Comparison of ENCODE assay signal across 33 cellular contexts in genomic region chr10:28403090-28403489, GRCh38.
DNase-seq lines count a peak whose midpoint lies in the region; ATAC-seq, FAIRE-seq and TF ChIP-seq lines count a peak whose summit lies in the region.
"Had no signal": no experiment of that assay in that cellular context is flagged by ENCODE, and none has a peak within 500 bp of the region (broad histone marks: within the 10 kb centered on the region; RNA-seq: fewer than 3 reads in every experiment).

No MANE protein-coding gene starts in this region.

- H3K4me3 ChIP-seq in GM12878 (no peak overlapping the region), neural progenitor cell (no peak overlapping the region), stomach (no peak overlapping the region)
- H3K4me3 ChIP-seq: gastroesophageal sphincter, PC-9, smooth muscle cell, tibial artery had no signal

- H3K9ac ChIP-seq in GM12878 (ENCODE audit: control insufficient read depth, insufficient read depth, low read length): no peak overlapping the region
- no peak overlapping the region for H3K9ac ChIP-seq in neural progenitor cell
- H3K9ac ChIP-seq: KMS-11 had no signal

- H3K27ac Mint-ChIP-seq in neural progenitor cell: no peak overlapping the region
- H3K27ac Mint-ChIP-seq in T-helper 2 cell treated with Interferon-gamma antibody and Interleukin-4, amounts not matched to agents 5 μg/mL and 100 μg/mL, for 36 hours: no peak overlapping the region
- H3K27ac Mint-ChIP-seq: activated CD8-positive, alpha-beta T cell treated with anti-CD3 and anti-CD28 coated beads for 36 hours; activated naive CD4-positive, alpha-beta T cell treated with anti-CD3 and anti-CD28 coated beads, Interleukin-2, amount 10 ng/mL, durations not matched to agents 7 days and 5 days; activated T-helper 1 cell treated with anti-CD3 and anti-CD28 coated beads, Interleukin-12 subunit alpha, Interleukin-12 subunit beta, Interleukin-2, Interleukin-4 antibody, amounts not matched to agents 30 ng/mL and 10 ng/mL and 1 ng/mL, durations not matched to agents 14 hours and 24 hours and 36 hours; stimulated activated naive CD8-positive, alpha-beta T cell treated with anti-CD3 and anti-CD28 coated beads, Interleukin-15, amount 100 ng/mL, for 72 hours; T-helper 17 cell had no signal

- TF ChIP-seq RAD21 in GM12878 (IDR thresholded peaks at IDR 0.05; ENCODE audit: insufficient read depth, low read depth, low read length): no peak

- SMC1A ChIA-PET in GM12878 (lab: Charles Lee; ENCODE audit: uncharacterized antibody, unreplicated experiment): interaction anchor here (1.3 to 1.6 kb wide), 2 partner anchors 8 to 9 kb away, joined by 3 to 6 read pairs; no protein-coding TSS in a partner anchor

- no peak for TF ChIP-seq CTCF in GM12878 (IDR thresholded peaks at IDR 0.05 in 2 of 3, conservative IDR thresholded peaks at IDR 0.05 in 1 of 3; ENCODE audit: control insufficient read depth in 2 of 3, extremely low read depth in 1 of 3, insufficient read depth in 1 of 3, low read depth in 3 of 3, low read length in 3 of 3)
- no peak for TF ChIP-seq CTCF in neural progenitor cell (IDR thresholded peaks at IDR 0.05)
- no peak for TF ChIP-seq CTCF in stomach (IDR thresholded peaks at IDR 0.05)
- no peak for TF ChIP-seq CTCF in D721Med (IDR thresholded peaks at IDR 0.05; ENCODE audit: insufficient read depth, missing control alignments)

- intact Hi-C loops in GM12878 (cut with micrococcal nuclease; ENCODE audit: unreplicated experiment) (no loop called here), stomach (cut with DNase I; ENCODE audit: low total_unique reads) (no loop called here)

- H3K79me2 ChIP-seq in GM12878 (ENCODE audit: control insufficient read depth, insufficient read depth, low read length) (no peaks in the 10 kb centered on the region), neural progenitor cell (ENCODE audit: low read depth) (no peaks in the 10 kb centered on the region)

- TF ChIP-seq EP300 in GM12878 (IDR thresholded peaks at IDR 0.05; ENCODE audit: borderline replicate concordance in 1 of 2, control insufficient read depth in 1 of 2, low read depth in 2 of 2, low read length in 2 of 2) (no peak), stomach (IDR thresholded peaks at IDR 0.05) (no peak)

- H3K27me3 ChIP-seq in GM12878 (replicated peaks in 1 of 2; ENCODE audit: control insufficient read depth in 2 of 2, insufficient read depth in 2 of 2, low read length in 1 of 2) (no peaks in the 10 kb centered on the region; a peak in 1 of 4 replicates), neural progenitor cell (no peaks in the 10 kb centered on the region), stomach (no peaks in the 10 kb centered on the region)
- H3K27me3 ChIP-seq: gastroesophageal sphincter, tibial artery had no signal

- ATAC-seq in HG02610 (IDR thresholded peaks at IDR 0.05; ENCODE audit: unreplicated experiment): peak; percentile 19
- ATAC-seq in GM12878: no peak; the same call in 2 of the 3 replicates
- ATAC-seq: activated CD8-positive, alpha-beta T cell treated with anti-CD3 and anti-CD28 coated beads for 36 hours; gastroesophageal sphincter; right cardiac atrium; SK-N-SH treated with all-trans-retinoic acid at 6 μM for 48 hours; stimulated activated naive CD8-positive, alpha-beta T cell treated with anti-CD3 and anti-CD28 coated beads, Interleukin-15, amount 100 ng/mL, for 72 hours had no signal

- DNase-seq in GM12878 (ENCODE audit: low read depth, low spot score) (no peak), neural progenitor cell (ENCODE audit: low spot score) (no peak), stomach (no peak), NCI-H1930 (lab: John Stamatoyannopoulos, UW) (no peak), D721Med (ENCODE audit: insufficient read length, low spot score) (no peak)
- DNase-seq in T-helper 2 cell treated with Interferon-gamma antibody and Interleukin-4, amounts not matched to agents 5 μg/mL and 100 μg/mL, for 36 hours (ENCODE audit: low spot score): no peak
- DNase-seq: activated CD8-positive, alpha-beta memory T cell treated with anti-CD3 and anti-CD28 coated beads, Interleukin-2, amount 50 U/mL, for 48 hours; activated CD8-positive, alpha-beta T cell treated with anti-CD3 and anti-CD28 coated beads for 36 hours; activated naive CD4-positive, alpha-beta T cell treated with anti-CD3 and anti-CD28 coated beads, Interleukin-2, amount 10 ng/mL, durations not matched to agents 7 days and 5 days; amygdala; Calu3; DND-41; H7; hypothalamus; left cardiac atrium; mesenchymal stem cell; NCI-H1417; NCI-H2029 treated with DMSO at 0.1 percent for 48 hours; NCI-H2227 treated with DMSO at 0.1 percent for 48 hours; NCI-H69; PC-9; right cardiac atrium; stimulated activated CD4-positive, alpha-beta T cell treated with anti-CD3 and anti-CD28 coated beads, Interleukin-1b, Interleukin-23, amount 100 ng/mL, for 48 hours; stimulated activated naive CD8-positive, alpha-beta T cell treated with anti-CD3 and anti-CD28 coated beads, Interleukin-15, amount 100 ng/mL, for 72 hours; T-helper 17 cell; tibial artery had no signal

- peaks cover 3% of the 10 kb centered on the region for H3K27me3 Mint-ChIP-seq in neural progenitor cell (ENCODE audit: insufficient read depth, low read depth)
- peaks cover 4% of the 10 kb centered on the region for H3K27me3 Mint-ChIP-seq in T-helper 2 cell treated with Interferon-gamma antibody and Interleukin-4, amounts not matched to agents 5 μg/mL and 100 μg/mL, for 36 hours (ENCODE audit: low read depth)
- H3K27me3 Mint-ChIP-seq: activated CD8-positive, alpha-beta T cell treated with anti-CD3 and anti-CD28 coated beads for 36 hours had no signal

- WGBS in GM12878 (ENCODE audit: insufficient coverage, insufficient replicate concordance, low lambda C conversion rate, missing lambda C conversion rate): 71% methylated on average over 1 of the region's 2 CpGs
- WGBS in stomach, 5 donors: 89 to 99% (median 95%) methylated on average over 2 of the region's 2 CpGs

- RAD21 ChIA-PET in GM12878 (lab: Charles Lee; ENCODE audit: unreplicated experiment): no interaction called here

- no peaks in the 10 kb centered on the region for H3K9me3 Mint-ChIP-seq in neural progenitor cell
- H3K9me3 Mint-ChIP-seq in T-helper 2 cell treated with Interferon-gamma antibody and Interleukin-4, amounts not matched to agents 5 μg/mL and 100 μg/mL, for 36 hours: no peaks in the 10 kb centered on the region
- H3K9me3 Mint-ChIP-seq: activated CD8-positive, alpha-beta T cell treated with anti-CD3 and anti-CD28 coated beads for 36 hours; activated naive CD4-positive, alpha-beta T cell treated with anti-CD3 and anti-CD28 coated beads, Interleukin-2, amount 10 ng/mL, durations not matched to agents 7 days and 5 days; activated T-helper 1 cell treated with anti-CD3 and anti-CD28 coated beads, Interleukin-12 subunit alpha, Interleukin-12 subunit beta, Interleukin-2, Interleukin-4 antibody, amounts not matched to agents 30 ng/mL and 10 ng/mL and 1 ng/mL, durations not matched to agents 14 hours and 24 hours and 36 hours; stimulated activated naive CD8-positive, alpha-beta T cell treated with anti-CD3 and anti-CD28 coated beads, Interleukin-15, amount 100 ng/mL, for 72 hours had no signal

- POLR2A ChIA-PET in GM12878 (lab: Charles Lee): no interaction called here

- no peaks in the 10 kb centered on the region for H3K36me3 ChIP-seq in GM12878 (ENCODE audit: control insufficient read depth in 2 of 2, insufficient read depth in 2 of 2, low read length in 1 of 2)
- H3K36me3 ChIP-seq in neural progenitor cell: no peaks in the 10 kb centered on the region
- H3K36me3 ChIP-seq in stomach: no peaks in the 10 kb centered on the region
- H3K36me3 ChIP-seq: gastroesophageal sphincter, tibial artery had no signal

- H3K36me3 Mint-ChIP-seq in neural progenitor cell: no peaks in the 10 kb centered on the region
- no peaks in the 10 kb centered on the region for H3K36me3 Mint-ChIP-seq in T-helper 2 cell treated with Interferon-gamma antibody and Interleukin-4, amounts not matched to agents 5 μg/mL and 100 μg/mL, for 36 hours (ENCODE audit: low read depth)
- H3K36me3 Mint-ChIP-seq: activated naive CD4-positive, alpha-beta T cell treated with anti-CD3 and anti-CD28 coated beads, Interleukin-2, amount 10 ng/mL, durations not matched to agents 7 days and 5 days had no signal

- no peaks in the 10 kb centered on the region for H3K9me3 ChIP-seq in GM12878 (replicated peaks; ENCODE audit: control insufficient read depth, insufficient read depth, low read length)
- H3K9me3 ChIP-seq in neural progenitor cell (ENCODE audit: low read depth): no peaks in the 10 kb centered on the region
- H3K9me3 ChIP-seq in stomach: no peaks in the 10 kb centered on the region
- H3K9me3 ChIP-seq: gastroesophageal sphincter had no signal

- H3K4me3 Mint-ChIP-seq in neural progenitor cell: no peak overlapping the region
- H3K4me3 Mint-ChIP-seq in T-helper 2 cell treated with Interferon-gamma antibody and Interleukin-4, amounts not matched to agents 5 μg/mL and 100 μg/mL, for 36 hours: no peak overlapping the region
- H3K4me3 Mint-ChIP-seq: activated CD8-positive, alpha-beta T cell treated with anti-CD3 and anti-CD28 coated beads for 36 hours; activated naive CD4-positive, alpha-beta T cell treated with anti-CD3 and anti-CD28 coated beads, Interleukin-2, amount 10 ng/mL, durations not matched to agents 7 days and 5 days; activated T-helper 1 cell treated with anti-CD3 and anti-CD28 coated beads, Interleukin-12 subunit alpha, Interleukin-12 subunit beta, Interleukin-2, Interleukin-4 antibody, amounts not matched to agents 30 ng/mL and 10 ng/mL and 1 ng/mL, durations not matched to agents 14 hours and 24 hours and 36 hours; stimulated activated naive CD8-positive, alpha-beta T cell treated with anti-CD3 and anti-CD28 coated beads, Interleukin-15, amount 100 ng/mL, for 72 hours; T-helper 17 cell had no signal

- peaks cover 3% of the 10 kb centered on the region for H3K4me1 Mint-ChIP-seq in neural progenitor cell
- no peaks in the 10 kb centered on the region for H3K4me1 Mint-ChIP-seq in T-helper 2 cell treated with Interferon-gamma antibody and Interleukin-4, amounts not matched to agents 5 μg/mL and 100 μg/mL, for 36 hours (ENCODE audit: low read depth)
- H3K4me1 Mint-ChIP-seq: activated naive CD4-positive, alpha-beta T cell treated with anti-CD3 and anti-CD28 coated beads, Interleukin-2, amount 10 ng/mL, durations not matched to agents 7 days and 5 days; T-helper 17 cell had no signal

- TF ChIP-seq POLR2A in GM12878 (IDR thresholded peaks at IDR 0.05; ENCODE audit: low read depth, low read length): no peak
- no peak for TF ChIP-seq POLR2A in stomach (IDR thresholded peaks at IDR 0.05)

- H3K4me1 ChIP-seq in GM12878 (ENCODE audit: control insufficient read depth, insufficient read depth, low read length): peaks cover 5% of the 10 kb centered on the region
- H3K4me1 ChIP-seq in neural progenitor cell: peaks cover 20% of the 10 kb centered on the region
- peaks cover 0 to 5% (median 0%) of the 10 kb centered on the region in 4 donors for H3K4me1 ChIP-seq in stomach
- H3K4me1 ChIP-seq: gastroesophageal sphincter, tibial artery had no signal

- in situ Hi-C loops in GM12878 (cut with MboI): no loop called here

- H3K4me2 ChIP-seq in GM12878 (ENCODE audit: control insufficient read depth, insufficient read depth) (no peak overlapping the region), neural progenitor cell (peak overlapping the region; percentile 37)
- H3K4me2 ChIP-seq: KMS-11, PC-9, smooth muscle cell had no signal

- H3K27ac ChIP-seq in GM12878 (ENCODE audit: control insufficient read depth, insufficient read depth): peak overlapping the region; percentile 35; the same call in 1 of the 2 replicates
- H3K27ac ChIP-seq in neural progenitor cell: no peak overlapping the region
- H3K27ac ChIP-seq in stomach: peak overlapping the region in 1 of 5 donors; percentile 20
- H3K27ac ChIP-seq: C4-2B, gastroesophageal sphincter, KMS-11, PC-9, tibial artery had no signal

- no peaks in the 10 kb centered on the region for H4K20me1 ChIP-seq in GM12878 (ENCODE audit: control insufficient read depth, insufficient read depth)
- H4K20me1 ChIP-seq in neural progenitor cell (ENCODE audit: low read depth): no peaks in the 10 kb centered on the region

- peaks cover 14% of the 10 kb centered on the region for H3F3A ChIP-seq in neural progenitor cell (ENCODE audit: low read depth)

- FAIRE-seq in GM12878 (lab: Jason Lieb, UNC) (no peak), D721Med (lab: Jason Lieb, UNC) (no peak)

- BruUV-seq in GM12878 (replicated peaks; lab: Mats Ljungman, UMichigan): no TSS peak

- CTCF ChIA-PET in GM12878 (lab: Yijun Ruan, JAX): interaction anchor here (1.3 to 2.8 kb wide), 3 partner anchors 10 to 23 kb away, joined by 3 to 14 read pairs (median 7); no protein-coding TSS in a partner anchor

- H2AFZ ChIP-seq in GM12878 (ENCODE audit: control insufficient read depth, low read depth, low read length): peak overlapping the region; percentile 46
- peak overlapping the region; percentile 74 for H2AFZ ChIP-seq in neural progenitor cell (replicated peaks)
- H2AFZ ChIP-seq: PC-9 had no signal
